In the genomic region with DNA sequence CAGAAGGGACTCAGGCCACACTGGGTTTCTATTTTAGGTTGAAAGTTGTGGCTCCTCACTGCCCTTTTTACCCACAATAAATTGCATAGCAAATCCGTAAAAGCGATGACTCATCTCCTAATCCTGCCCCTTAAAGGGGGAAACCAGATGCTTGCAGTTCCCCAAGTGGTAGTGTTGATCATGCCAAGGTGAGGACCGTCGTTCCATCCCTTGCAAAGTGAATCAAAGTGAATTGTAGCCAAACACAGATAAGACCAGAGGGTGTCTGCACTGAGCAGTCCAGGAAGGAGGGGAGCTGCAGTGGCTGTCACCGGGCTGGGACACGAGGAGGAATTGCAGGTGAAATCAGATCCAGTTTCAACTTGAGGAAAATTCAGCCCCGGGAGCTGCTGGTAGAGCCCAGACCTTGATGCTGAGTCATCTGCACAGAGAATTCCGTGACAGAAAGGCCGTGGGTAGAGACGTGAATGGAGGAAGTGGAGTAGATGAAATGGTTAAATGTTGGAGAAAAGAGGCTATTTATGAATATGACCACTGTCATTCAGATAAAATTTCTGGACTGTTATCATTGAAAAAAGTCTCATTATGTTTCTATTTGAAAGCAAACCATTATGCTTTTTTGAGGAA, we compare ENCODE assay signal across 8 cellular contexts. TPM values are rescaled to one million over a fixed set of nuclear protein-coding genes. Genes with fewer than 3 reads are reported as not detected.
A peak's percentile ranks its signal among the peaks of the same experiment; 100 is the strongest.
DNase-seq lines count a peak whose midpoint lies in the region; ATAC-seq and TF ChIP-seq lines count a peak whose summit lies in the region.

No MANE protein-coding gene starts in this region.

- TF ChIP-seq CTCF in IMR-90 (conservative IDR thresholded peaks at IDR 0.05; ENCODE audit: low read depth, low read length) (no peak), cardiac fibroblast (IDR thresholded peaks at IDR 0.05; ENCODE audit: low read depth, low read length) (no peak)

- TF ChIP-seq RAD21 in IMR-90 (IDR thresholded peaks at IDR 0.05; ENCODE audit: low read length) = no peak

- no peaks in the 10 kb centered on the region for H3K27me3 ChIP-seq in IMR-90 (ENCODE audit: control insufficient read depth, insufficient read depth, low read length)
- no peaks in the 10 kb centered on the region for H3K27me3 ChIP-seq in right cardiac atrium (ENCODE audit: control insufficient read depth, insufficient read depth)

- H2BK15ac ChIP-seq in IMR-90 (ENCODE audit: low read depth, low read length) = peak overlapping the region; percentile 74; the same call in 1 of the 3 replicates

- H3K4me2 ChIP-seq in IMR-90 (ENCODE audit: low read depth, low read length) = peak overlapping the region; percentile 97

- peaks cover 34% of the 10 kb centered on the region for H3K36me3 ChIP-seq in IMR-90 (ENCODE audit: control insufficient read depth, insufficient read depth, low read length)

- peak overlapping the region; percentile 69 for H2AK5ac ChIP-seq in IMR-90 (ENCODE audit: low read depth, low read length)

- in situ Hi-C loops in IMR-90 (cut with MboI; ENCODE audit: low sequenced_read_pairs) = no loop called here

- peak overlapping the region; percentile 41; the same call in 1 of the 2 replicates for H4K5ac ChIP-seq in IMR-90 (ENCODE audit: low read depth, low read length)

- TF ChIP-seq POLR2A in GM19193 (IDR thresholded peaks at IDR 0.05; ENCODE audit: extremely low read depth, insufficient read depth, insufficient read length) (peak; percentile 56), IMR-90 (IDR thresholded peaks at IDR 0.05; ENCODE audit: low read depth, low read length) (no peak)

- peak overlapping the region in 1 of 2 experiments; percentile 92; a peak in 2 of 4 replicates for H4K8ac ChIP-seq in IMR-90 (ENCODE audit: low read depth in 2 of 2, low read length in 2 of 2)

- no TSS peak for BruUV-seq in IMR-90 (replicated peaks; lab: Mats Ljungman, UMichigan)

- H2AK9ac ChIP-seq in IMR-90 (replicated peaks; ENCODE audit: low read depth, low read length, poor library complexity) = peak overlapping the region; percentile 85

- H3K56ac ChIP-seq in IMR-90 (ENCODE audit: extremely low read depth, insufficient read depth, low read length) = peak overlapping the region; percentile 54; the same call in 1 of the 2 replicates

- 0 out of 2 replicates have a peak overlapping the region, but pooled peaks have one; percentile 7 for H3K9ac ChIP-seq in IMR-90 (ENCODE audit: low read depth, low read length)

- dilution Hi-C loops in IMR-90 (cut with HindIII; ENCODE audit: low sequenced_read_pairs, unreplicated experiment) = no loop called here

- H2BK5ac ChIP-seq in IMR-90 (ENCODE audit: low read depth, low read length, poor library complexity, severe bottlenecking) = peak overlapping the region; percentile 88

- H3K9me1 ChIP-seq in IMR-90 (ENCODE audit: insufficient read depth, low read length) = peaks cover 7% of the 10 kb centered on the region

- CTCF ChIA-PET in IMR-90 (lab: Yijun Ruan, JAX) = interaction anchor here (1.2 kb wide), 1 partner anchor 47 kb away, joined by 8 read pairs; no protein-coding TSS in a partner anchor

- H3K79me1 ChIP-seq in IMR-90 (ENCODE audit: low read depth in 1 of 2, low read length in 2 of 2) = peaks cover 7 to 29% of the 10 kb centered on the region in 2 experiments; a peak in 2 of 4 replicates

- H3K27ac ChIP-seq in IMR-90 (ENCODE audit: insufficient read depth, low read length) = peak overlapping the region; percentile 71
- no peak overlapping the region for H3K27ac ChIP-seq in right cardiac atrium (ENCODE audit: low read length)

- peaks cover 5% of the 10 kb centered on the region; the same call in 1 of the 2 replicates for H4K20me1 ChIP-seq in IMR-90 (ENCODE audit: insufficient read depth, low read length)

- H2AFZ ChIP-seq in IMR-90 (replicated peaks; ENCODE audit: low read length, poor library complexity) = peak overlapping the region; percentile 87

- peak overlapping the region; percentile 90 for H3K23ac ChIP-seq in IMR-90 (ENCODE audit: low read depth, low read length)

- H3K4me1 ChIP-seq in IMR-90 (ENCODE audit: control insufficient read depth, insufficient read depth, low read length) (peaks cover 5% of the 10 kb centered on the region; the same call in 1 of the 2 replicates), right cardiac atrium (ENCODE audit: control insufficient read depth, insufficient read depth, low read length) (no peaks in the 10 kb centered on the region)

- H3K4me3 ChIP-seq in IMR-90 (ENCODE audit: insufficient read depth, low read depth, low read length) (peak overlapping the region; percentile 41; the same call in 1 of the 2 replicates), cardiac fibroblast (replicated peaks in 1 of 2; ENCODE audit: low read depth in 2 of 2, low read length in 2 of 2) (peak overlapping the region; percentile 1 to 39), right cardiac atrium (ENCODE audit: low read length) (no peak overlapping the region)

- H3K18ac ChIP-seq in IMR-90 (ENCODE audit: low read depth, low read length) = peak overlapping the region; percentile 44

- intact Hi-C loops in IMR-90 (cut with micrococcal nuclease) = loop anchor here (5.0 kb wide), 1 partner anchor 867 kb away; no protein-coding TSS in a partner anchor
- intact Hi-C loops in right cardiac atrium (cut with DNase I) = no loop called here

- peak overlapping the region; percentile 93 for H2BK120ac ChIP-seq in IMR-90 (ENCODE audit: low read depth, low read length)

- POLR2A ChIA-PET in IMR-90 (lab: Charles Lee; ENCODE audit: unreplicated experiment) = no interaction called here

- WGBS in IMR-90 (ENCODE audit: extremely low coverage in 2 of 2, insufficient read length in 1 of 2), 2 experiments = 26 to 100% methylated on average over 1 to 6 of the region's 10 CpGs
- 61% methylated on average over 10 of the region's 10 CpGs for WGBS in right cardiac atrium

- H3K14ac ChIP-seq in IMR-90 (replicated peaks; ENCODE audit: low read depth, low read length) = peak overlapping the region; percentile 86

- DNase-seq in 8988T = peak; percentile 42
- peak; percentile 86 for DNase-seq in IMR-90
- peak; percentile 62 to 86 for DNase-seq in cardiac fibroblast (ENCODE audit: low read depth in 2 of 2)
- peak; percentile 13 for DNase-seq in smooth muscle cell of the brain vasculature (ENCODE audit: low read depth, low spot score)
- no peak for DNase-seq in NCI-H1436 (lab: John Stamatoyannopoulos, UW)
- no peak for DNase-seq in right cardiac atrium
- no peak for DNase-seq in stimulated activated naive CD4-positive, alpha-beta T cell treated with Interleukin-2 at 50 U/mL for 16 hours (lab: John Stamatoyannopoulos, UW)

- peak overlapping the region; percentile 92 for H3K4ac ChIP-seq in IMR-90 (ENCODE audit: low read depth, low read length)

- H2BK20ac ChIP-seq in IMR-90 (ENCODE audit: low read depth, low read length) = peak overlapping the region; percentile 64; the same call in 1 of the 2 replicates

- no peaks in the 10 kb centered on the region for H3K9me3 ChIP-seq in IMR-90 (ENCODE audit: control insufficient read depth, insufficient read depth, low read length)
- H3K9me3 ChIP-seq in right cardiac atrium (ENCODE audit: control insufficient read depth, low read length) = no peaks in the 10 kb centered on the region

- H4K91ac ChIP-seq in IMR-90 (ENCODE audit: insufficient read depth, low read depth, low read length) = peak overlapping the region; percentile 67

- ATAC-seq in IMR-90 (ENCODE audit: low read depth) = peak; percentile 80
- ATAC-seq in right cardiac atrium = no peak

TF ChIP-seq in IMR-90, 13 proteins besides CTCF, POLR2A, EP300 and RAD21:
- TF ChIP-seq FOS (IDR thresholded peaks at IDR 0.05; ENCODE audit: low read depth, low read length) = peak; percentile 92
- no peak for TF ChIP-seq ELK1 (IDR thresholded peaks at IDR 0.05; ENCODE audit: borderline replicate concordance, low read depth, low read length)
- peak; percentile 84 for TF ChIP-seq NFE2L2 (IDR thresholded peaks at IDR 0.05; ENCODE audit: low read depth, low read length)
- TF ChIP-seq SMC3 (IDR thresholded peaks at IDR 0.05; ENCODE audit: low read depth, low read length) = no peak
- peak; percentile 30; the same call in 1 of the 2 replicates for TF ChIP-seq MAFK (IDR thresholded peaks at IDR 0.05; ENCODE audit: low read depth, low read length)
- TF ChIP-seq BHLHE40 (IDR thresholded peaks at IDR 0.05; ENCODE audit: low read depth, low read length) = peak; percentile 34; the same call in 1 of the 2 replicates
- TF ChIP-seq, protein P1, sequence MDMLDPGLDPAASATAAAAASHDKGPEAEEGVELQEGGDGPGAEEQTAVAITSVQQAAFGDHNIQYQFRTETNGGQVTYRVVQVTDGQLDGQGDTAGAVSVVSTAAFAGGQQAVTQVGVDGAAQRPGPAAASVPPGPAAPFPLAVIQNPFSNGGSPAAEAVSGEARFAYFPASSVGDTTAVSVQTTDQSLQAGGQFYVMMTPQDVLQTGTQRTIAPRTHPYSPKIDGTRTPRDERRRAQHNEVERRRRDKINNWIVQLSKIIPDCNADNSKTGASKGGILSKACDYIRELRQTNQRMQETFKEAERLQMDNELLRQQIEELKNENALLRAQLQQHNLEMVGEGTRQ (IDR thresholded peaks at IDR 0.05; ENCODE audit: low read depth, low read length) = no peak
- no peak for TF ChIP-seq RFX5 (IDR thresholded peaks at IDR 0.05; ENCODE audit: low read depth, low read length)
TF ChIP-seq in IMR-90: peak in this region for 4.

RNA-seq across cellular contexts. Expression of gene MMP17, which starts 44.2 kb away (rescaled TPM):
- 1.4 and 1.7 TPM in 2 replicates for total RNA-seq in IMR-90 (2012; rRNA removed)
- polyA plus RNA-seq in IMR-90 (2012; rRNA removed) = 11.8 and 15.9 TPM in 2 replicates
- polyA plus RNA-seq in IMR-90 (2012; cell fraction: cytosol; rRNA removed) = 11.7 and 17.3 TPM in 2 replicates
- 14.0 and 49.8 TPM in 2 replicates for polyA plus RNA-seq in IMR-90 (2012; cell fraction: nucleus; rRNA removed; ENCODE audit: low replicate concordance)
- 1 to 10 TPM in 3 of 4 donors, under 1 TPM in 1; 0.89 to 1.4 (median 1.2) TPM for total RNA-seq in right cardiac atrium
- 2.4 TPM for polyA plus RNA-seq in right cardiac atrium

Comparison
In these comparisons a context has a peak if more than half of its experiments do, and no peak if none do; other contexts are left out.
1. DNase-seq: peak in 8988T (single experiment), IMR-90 (single experiment), cardiac fibroblast (2 of 2) and smooth muscle cell of the brain vasculature (single experiment); none in NCI-H1436 (single experiment), right cardiac atrium (0 of 3) and stimulated activated naive CD4-positive, alpha-beta T cell treated with Interleukin-2 at 50 U/mL for 16 hours (single experiment).